ENCODE assay signal across 13 cellular contexts in the genomic region with DNA sequence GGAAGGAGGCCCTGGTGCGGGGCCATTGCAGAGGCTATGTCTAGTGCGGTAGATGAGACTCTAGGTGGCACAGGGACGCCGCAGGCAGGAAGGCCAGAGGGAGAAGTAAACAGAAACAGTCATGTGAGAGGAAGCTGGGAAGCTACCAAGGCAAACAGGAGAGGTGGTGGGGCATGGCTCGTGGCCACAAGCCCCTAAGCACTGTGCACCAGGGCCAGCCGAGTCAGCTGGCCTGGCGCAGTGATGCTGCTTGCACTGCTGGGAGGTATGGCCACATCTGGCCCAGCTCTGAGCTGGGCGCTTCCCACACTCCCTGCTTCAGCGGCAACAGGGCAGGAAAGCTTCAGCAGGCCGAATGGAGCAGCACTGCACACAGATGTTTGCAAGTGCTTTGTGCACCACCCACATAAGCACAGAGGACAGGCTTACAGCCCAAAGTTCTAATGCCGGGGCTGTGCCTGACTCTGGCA.
DNase-seq lines count a peak whose midpoint lies in the region; ATAC-seq, FAIRE-seq and TF ChIP-seq lines count a peak whose summit lies in the region.
"Had no signal": no experiment of that assay in that cellular context is flagged by ENCODE, and none has a peak within 500 bp of the region (broad histone marks: within the 10 kb centered on the region; RNA-seq: fewer than 3 reads in every experiment).

No MANE protein-coding gene starts in this region.

- peak overlapping the region in 1 of 11 experiments; percentile 15; a peak in 2 of 22 replicates for H3K27ac ChIP-seq in BLaER1 treated with 17β-estradiol and CSF1 and Interleukin-3, amounts not matched to agents 10 nM and 100 nM
- no peak overlapping the region for H3K27ac ChIP-seq in HepG2 (ENCODE audit: extremely low read length, insufficient read depth, low read length)
- H3K27ac ChIP-seq: WERI-Rb-1 had no signal

- peak overlapping the region in 1 of 11 experiments; percentile 11; a peak in 2 of 22 replicates for H3K9ac ChIP-seq in BLaER1 treated with 17β-estradiol and CSF1 and Interleukin-3, amounts not matched to agents 10 nM and 100 nM
- H3K9ac ChIP-seq in Loucy (ENCODE audit: low read depth, low read length, poor library complexity, severe bottlenecking) (peak overlapping the region; percentile 46), HepG2 (ENCODE audit: insufficient read depth, low read depth, low read length) (no peak overlapping the region)

- peaks cover 10% of the 10 kb centered on the region for H3K36me3 Mint-ChIP-seq in MCF 10A (ENCODE audit: insufficient read depth, unreplicated experiment)
- H3K36me3 Mint-ChIP-seq: naive thymus-derived CD4-positive, alpha-beta T cell had no signal

- H3K4me1 ChIP-seq in BLaER1 treated with 17β-estradiol and CSF1 and Interleukin-3, amounts not matched to agents 10 nM and 100 nM = peaks cover 37 to 55% (median 46%) of the 10 kb centered on the region in 10 experiments
- H3K4me1 ChIP-seq in Loucy (ENCODE audit: insufficient read depth, low read length, poor library complexity, severe bottlenecking) = peaks cover 74% of the 10 kb centered on the region
- H3K4me1 ChIP-seq in HepG2 (ENCODE audit: insufficient read depth, low read length) = peaks cover 19% of the 10 kb centered on the region

- no peak for TF ChIP-seq POLR2A in HepG2 (IDR thresholded peaks at IDR 0.05; ENCODE audit: insufficient read depth in 1 of 2, low read depth in 2 of 2, low read length in 2 of 2)

- no peaks in the 10 kb centered on the region for H3F3A ChIP-seq in Loucy (ENCODE audit: low read depth)

- peaks cover 0 to 15% (median 0%) of the 10 kb centered on the region in 11 experiments; a peak in 2 of 22 replicates for H3K9me3 ChIP-seq in BLaER1 treated with 17β-estradiol and CSF1 and Interleukin-3, amounts not matched to agents 10 nM and 100 nM (replicated peaks in 1 of 11)
- H3K9me3 ChIP-seq in Loucy (ENCODE audit: insufficient read depth, low read depth, low read length) = no peaks in the 10 kb centered on the region
- H3K9me3 ChIP-seq in HepG2 (ENCODE audit: low read length) = no peaks in the 10 kb centered on the region

- in situ Hi-C loops in HepG2 (cut with HindIII; ENCODE audit: extremely low pct_ligation_motif_present, low pct_unique_long_range_greater_than_20kb) = no loop called here

- FAIRE-seq in HepG2 (lab: Jason Lieb, UNC) = peak; percentile 21

- no peak for TF ChIP-seq CTCF in Loucy (conservative IDR thresholded peaks at IDR 0.05; ENCODE audit: low read length)
- no peak for TF ChIP-seq CTCF in MCF 10A (IDR thresholded peaks at IDR 0.05; ENCODE audit: unreplicated experiment)
- TF ChIP-seq CTCF in HepG2 (CRISPR knock-in tag; IDR thresholded peaks at IDR 0.05) = peak; percentile 67

- under 1% methylated on average over 7 of the region's 11 CpGs for WGBS in HepG2 (ENCODE audit: low lambda C conversion rate)

- DNase-seq in MCF 10A (ENCODE audit: unreplicated experiment) = peak; percentile 59
- peak; percentile 57 for DNase-seq in HepG2 (ENCODE audit: low spot score)
- DNase-seq in HUDEP-2 (lab: John Stamatoyannopoulos, UW; ENCODE audit: unreplicated experiment in 76 of 76) = no peak
- DNase-seq in SIG-M5 treated with dmso at 0.1 percent for 504 hours (lab: John Stamatoyannopoulos, UW; ENCODE audit: unreplicated experiment) = no peak
- DNase-seq: activated gamma-delta T cell treated with Interleukin-2 at 50 U/mL for 16 hours; MM.1S; naive thymus-derived CD4-positive, alpha-beta T cell; WERI-Rb-1 had no signal

- POLR2A ChIA-PET in MCF 10A (lab: Yijun Ruan, JAX) (interaction anchor here (1.0 kb wide), 1 partner anchor 77 kb away, joined by 4 read pairs; a partner anchor contains a TSS), HepG2 (lab: Yijun Ruan, JAX) (no interaction called here)

- no peaks in the 10 kb centered on the region for H3K36me3 ChIP-seq in BLaER1 treated with 17β-estradiol and CSF1 and Interleukin-3, amounts not matched to agents 10 nM and 100 nM
- H3K36me3 ChIP-seq in Loucy (ENCODE audit: insufficient read depth, low read length) = no peaks in the 10 kb centered on the region
- H3K36me3 ChIP-seq in HepG2 (replicated peaks in 1 of 2; ENCODE audit: control insufficient read depth in 1 of 2, insufficient read depth in 2 of 2, low read length in 2 of 2) = no peaks in the 10 kb centered on the region
- H3K36me3 ChIP-seq: WERI-Rb-1 had no signal

- TF ChIP-seq EP300 in HepG2 (IDR thresholded peaks at IDR 0.05; ENCODE audit: low read depth in 2 of 2, low read length in 2 of 2) (no peak), HepG2 (CRISPR knock-in tag; IDR thresholded peaks at IDR 0.05; ENCODE audit: borderline replicate concordance) (no peak)

- BruUV-seq in MCF 10A (replicated peaks; lab: Mats Ljungman, UMichigan) = no TSS peak
- BruUV-seq in HepG2 (replicated peaks; lab: Mats Ljungman, UMichigan) = no TSS peak

- peaks cover 49% of the 10 kb centered on the region for H3K4me1 Mint-ChIP-seq in MCF 10A (ENCODE audit: insufficient read depth, unreplicated experiment)

- TF ChIP-seq RAD21 in HepG2 (CRISPR knock-in tag; IDR thresholded peaks at IDR 0.05) = no peak

- no peaks in the 10 kb centered on the region for H3K27me3 Mint-ChIP-seq in MCF 10A (ENCODE audit: insufficient read depth, unreplicated experiment)
- H3K27me3 Mint-ChIP-seq: dendritic cell treated with granulocyte-macrophage colony-stimulating factor and Interleukin-4, amounts not matched to agents 40 ng/mL and 50 ng/mL, for 4 days; naive thymus-derived CD4-positive, alpha-beta T cell had no signal

- H3K79me2 ChIP-seq in Loucy (ENCODE audit: insufficient read depth, low read length) (peaks cover 73% of the 10 kb centered on the region), HepG2 (ENCODE audit: insufficient read depth, low read length) (no peaks in the 10 kb centered on the region)

- peak; percentile 90 for ATAC-seq in HepG2
- no peak for ATAC-seq in GM18909 (IDR thresholded peaks at IDR 0.05; ENCODE audit: poor library complexity, unreplicated experiment)
- ATAC-seq in GM19324 (IDR thresholded peaks at IDR 0.05; ENCODE audit: low FRiP score, unreplicated experiment) = no peak
- ATAC-seq: naive thymus-derived CD4-positive, alpha-beta T cell had no signal

- H3K27ac Mint-ChIP-seq in MCF 10A (ENCODE audit: low read depth, unreplicated experiment) = peak overlapping the region; percentile 97
- H3K27ac Mint-ChIP-seq: dendritic cell treated with granulocyte-macrophage colony-stimulating factor and Interleukin-4, amounts not matched to agents 40 ng/mL and 50 ng/mL, for 4 days had no signal

- H3K9me2 ChIP-seq in Loucy (replicated peaks; ENCODE audit: low read depth, low read length) = no peaks in the 10 kb centered on the region

- H2AFZ ChIP-seq in Loucy (ENCODE audit: low read length) = no peak overlapping the region
- H2AFZ ChIP-seq in HepG2 (ENCODE audit: low read length) = no peak overlapping the region

- H3K9me3 Mint-ChIP-seq in MCF 10A (ENCODE audit: unreplicated experiment) = peaks cover 7% of the 10 kb centered on the region
- H3K9me3 Mint-ChIP-seq: dendritic cell treated with granulocyte-macrophage colony-stimulating factor and Interleukin-4, amounts not matched to agents 40 ng/mL and 50 ng/mL, for 4 days; naive thymus-derived CD4-positive, alpha-beta T cell had no signal

- no peak overlapping the region for H3K4me3 ChIP-seq in BLaER1 treated with 17β-estradiol and CSF1 and Interleukin-3, amounts not matched to agents 10 nM and 100 nM
- H3K4me3 ChIP-seq in Loucy (ENCODE audit: low read length, poor library complexity, severe bottlenecking) (peak overlapping the region; percentile 1), HepG2 (replicated peaks in 1 of 3; ENCODE audit: insufficient read depth in 1 of 3, low read depth in 2 of 3, low read length in 3 of 3) (peak overlapping the region in 2 of 3 experiments; percentile 6 to 47; a peak in 3 of 6 replicates)

- H3K4me3 Mint-ChIP-seq in MCF 10A (ENCODE audit: unreplicated experiment) = peak overlapping the region; percentile 17
- H3K4me3 Mint-ChIP-seq: dendritic cell treated with granulocyte-macrophage colony-stimulating factor and Interleukin-4, amounts not matched to agents 40 ng/mL and 50 ng/mL, for 4 days had no signal

- intact Hi-C loops in MCF 10A (cut with micrococcal nuclease) (no loop called here), HepG2 (cut with micrococcal nuclease; ENCODE audit: unreplicated experiment) (no loop called here)

- CTCF ChIA-PET in MCF 10A (lab: Yijun Ruan, JAX) = interaction anchor here (0.6 to 1.4 kb wide), 4 partner anchors 22 to 207 kb away, joined by 3 to 6 read pairs (median 3); no protein-coding TSS in a partner anchor
- CTCF ChIA-PET in HepG2 (lab: Yijun Ruan, JAX; ENCODE audit: low intra/inter-chr PET ratio, low total read pairs) = no interaction called here

- H4K20me1 ChIP-seq in BLaER1 treated with 17β-estradiol and CSF1 and Interleukin-3, amounts not matched to agents 10 nM and 100 nM = no peaks in the 10 kb centered on the region
- H4K20me1 ChIP-seq in Loucy (ENCODE audit: insufficient read depth, low read length, poor library complexity, severe bottlenecking) (no peaks in the 10 kb centered on the region), HepG2 (ENCODE audit: insufficient read depth, low read length) (no peaks in the 10 kb centered on the region)

- no peaks in the 10 kb centered on the region for H3K27me3 ChIP-seq in BLaER1 treated with 17β-estradiol and CSF1 and Interleukin-3, amounts not matched to agents 10 nM and 100 nM
- no peaks in the 10 kb centered on the region for H3K27me3 ChIP-seq in Loucy (ENCODE audit: insufficient read depth, low read length, poor library complexity, severe bottlenecking)
- no peaks in the 10 kb centered on the region; a peak in 3 of 5 replicates for H3K27me3 ChIP-seq in HepG2 (ENCODE audit: control insufficient read depth in 1 of 2, insufficient read depth in 2 of 2, low read length in 2 of 2)

- H3K4me2 ChIP-seq in BLaER1 treated with 17β-estradiol and CSF1 and Interleukin-3, amounts not matched to agents 10 nM and 100 nM = peak overlapping the region; percentile 1 to 79 (median 39); a peak in 17 of 22 replicates
- H3K4me2 ChIP-seq in Loucy (ENCODE audit: low read depth, low read length, poor library complexity, severe bottlenecking) (peak overlapping the region; percentile 12), HepG2 (ENCODE audit: low read depth, low read length) (peak overlapping the region; percentile 56)

TF ChIP-seq in HepG2, 621 proteins besides CTCF, POLR2A, EP300 and RAD21 (continues in another document):
- TF ChIP-seq FOXP1 (IDR thresholded peaks at IDR 0.05) = no peak
- 0 out of 2 replicates have a peak, but pooled peaks have one; percentile 34 for TF ChIP-seq FOXP1 (CRISPR knock-in tag; IDR thresholded peaks at IDR 0.05)
- TF ChIP-seq ZBTB8A (CRISPR knock-in tag; IDR thresholded peaks at IDR 0.05; ENCODE audit: borderline replicate concordance, low read depth) = no peak
- TF ChIP-seq TRIM24 (CRISPR knock-in tag; IDR thresholded peaks at IDR 0.05) = no peak
- TF ChIP-seq ZNF354B (CRISPR knock-in tag; IDR thresholded peaks at IDR 0.05) = no peak
- TF ChIP-seq BHLHE40 (IDR thresholded peaks at IDR 0.05; ENCODE audit: low read length) = 0 out of 2 replicates have a peak, but pooled peaks have one; percentile 26
- no peak for TF ChIP-seq ZNF451 (CRISPR knock-in tag; IDR thresholded peaks at IDR 0.05)
- TF ChIP-seq ZSCAN25 (CRISPR knock-in tag; IDR thresholded peaks at IDR 0.05) = no peak
- TF ChIP-seq ZNF143 (CRISPR knock-in tag; IDR thresholded peaks at IDR 0.05) = no peak

Comparison
In these comparisons a context has a peak if more than half of its experiments do, and no peak if none do; other contexts are left out.
1. H3K4me3 ChIP-seq: peak in Loucy (single experiment) and HepG2 (2 of 3); none in BLaER1 treated with 17β-estradiol and CSF1 and Interleukin-3, amounts not matched to agents 10 nM and 100 nM (0 of 10).
2. DNase-seq: peak in MCF 10A (single experiment) and HepG2 (single experiment); none in HUDEP-2 (0 of 76) and SIG-M5 treated with dmso at 0.1 percent for 504 hours (single experiment).
3. Peak in every context shown above with its lines, with median percentiles within 50 percentile points of each other: H3K4me2 ChIP-seq.